23 cellular contexts compared by ENCODE assay signal in the genomic region with DNA sequence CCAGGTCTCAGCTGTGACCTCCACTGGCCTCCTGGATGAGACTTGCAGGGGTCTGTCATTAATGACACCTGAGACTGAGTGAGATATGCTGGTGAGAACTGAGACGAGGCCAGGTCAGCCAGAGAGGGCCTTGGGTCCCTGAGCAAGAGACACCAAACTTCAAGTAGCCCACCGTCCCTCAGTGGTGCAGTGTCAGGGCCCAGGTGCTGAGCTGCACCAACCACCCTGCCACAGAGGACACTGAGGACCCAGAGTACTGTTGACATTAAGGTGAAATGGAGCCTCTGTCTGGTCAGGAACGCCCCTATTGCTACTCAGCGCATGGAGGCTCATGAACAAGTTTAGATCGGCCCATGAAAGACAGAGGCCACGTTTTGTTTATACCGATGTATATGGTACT.
"Had no signal": no experiment of that assay in that cellular context is flagged by ENCODE, and none has a peak within 500 bp of the region (broad histone marks: within the 10 kb centered on the region; RNA-seq: fewer than 3 reads in every experiment).

No MANE protein-coding gene starts in this region.

- H3K4me1 ChIP-seq: lower lobe of right lung, psoas muscle, sigmoid colon, transverse colon had no signal

- H3K27me3 ChIP-seq: neural progenitor cell, ovary, sigmoid colon, transverse colon had no signal

- H3K27me3 Mint-ChIP-seq: effector memory CD8-positive, alpha-beta T cell; memory B cell; naive B cell; natural killer cell treated with Interleukin-12 subunit alpha and Interleukin-12 subunit beta and Interleukin-15 and Interleukin-18, amount 100 ng/mL, for 72 hours had no signal

- ATAC-seq: effector memory CD8-positive, alpha-beta T cell; left ventricle myocardium superior; psoas muscle; right cardiac atrium had no signal

- H3K4me3 Mint-ChIP-seq: effector memory CD8-positive, alpha-beta T cell; immature natural killer cell; memory B cell; naive B cell; natural killer cell treated with Interleukin-12 subunit alpha and Interleukin-12 subunit beta and Interleukin-15 and Interleukin-18, amount 100 ng/mL, for 72 hours; neural progenitor cell; stimulated activated effector memory CD8-positive, alpha-beta T cell treated with anti-CD3 and anti-CD28 coated beads, Interleukin-12 subunit alpha, Interleukin-12 subunit beta, amount 100 ng/mL, for 72 hours had no signal

- H3K4me3 ChIP-seq: coronary artery, lower lobe of right lung, neural progenitor cell, ovary, psoas muscle, sigmoid colon, transverse colon had no signal

- H3K27ac Mint-ChIP-seq: natural killer cell treated with Interleukin-12 subunit alpha and Interleukin-12 subunit beta and Interleukin-15 and Interleukin-18, amount 100 ng/mL, for 72 hours had no signal

- H3K9me3 ChIP-seq: lower lobe of right lung, ovary, psoas muscle, sigmoid colon, transverse colon had no signal

- H3K27ac ChIP-seq: coronary artery, lower lobe of right lung, ovary, psoas muscle, sigmoid colon, transverse colon had no signal

- DNase-seq: dermis blood vessel endothelial cell; effector memory CD8-positive, alpha-beta T cell; erythroblast; hypothalamus; immature natural killer cell; islet precursor cell; left ventricle myocardium superior; lower lobe of right lung; naive B cell; nucleus accumbens; ovary; psoas muscle; right cardiac atrium; sigmoid colon; stimulated activated CD4-positive, alpha-beta T cell treated with anti-CD3 and anti-CD28 coated beads, Interleukin-2, amount 100 ng/mL, for 24 hours; stimulated activated CD4-positive, alpha-beta T cell treated with anti-CD3 and anti-CD28 coated beads, Interleukin-4, amount 100 ng/mL, for 24 hours; stimulated activated naive CD4-positive, alpha-beta T cell treated with Interleukin-2 at 50 U/mL for 16 hours; transverse colon had no signal

- H3K36me3 ChIP-seq: neural progenitor cell, ovary, transverse colon had no signal
